In the genomic region with DNA sequence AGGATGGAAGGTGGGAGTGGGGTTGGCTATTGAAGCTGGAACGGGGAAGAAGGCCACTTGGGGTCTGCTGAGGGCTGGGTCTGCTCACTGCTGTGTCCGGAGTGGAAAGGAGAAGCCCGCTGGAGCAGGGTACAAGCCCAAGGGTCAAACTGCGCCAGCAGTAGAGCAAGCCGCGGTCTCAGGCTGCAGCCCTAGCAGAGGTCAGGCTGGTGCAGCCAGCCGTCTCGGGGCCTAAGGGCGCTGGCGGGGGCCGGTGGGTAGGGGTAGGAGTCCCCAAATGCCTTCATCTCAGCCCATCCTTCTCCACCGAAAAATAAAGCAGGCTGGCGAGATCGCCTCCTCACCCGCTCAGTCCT, we compare ENCODE assay signal across 8 cellular contexts. TPM values are rescaled to one million over a fixed set of nuclear protein-coding genes. Genes with fewer than 3 reads are reported as not detected.
DNase-seq lines count a peak whose midpoint lies in the region; ATAC-seq and TF ChIP-seq lines count a peak whose summit lies in the region.

No MANE protein-coding gene starts in this region.

- no peak for DNase-seq in activated naive CD4-positive, alpha-beta T cell treated with anti-CD3 and anti-CD28 coated beads, Interleukin-2, amount 10 ng/mL, durations not matched to agents 7 days and 5 days
- no peak for DNase-seq in activated naive CD4-positive, alpha-beta T cell treated with Interleukin-2 at 50 U/mL for 16 hours
- DNase-seq in naive B cell (no peak), T1000 (lab: John Stamatoyannopoulos, UW) (no peak), NCI-H2227 treated with DMSO at 0.1 percent for 48 hours (lab: John Stamatoyannopoulos, UW) (no peak), DMS153 treated with DMSO at 0.1 percent for 48 hours (lab: John Stamatoyannopoulos, UW; ENCODE audit: unreplicated experiment) (no peak)

- peaks cover 35% of the 10 kb centered on the region for H3K79me2 ChIP-seq in Loucy (ENCODE audit: insufficient read depth, low read length)

- ATAC-seq in naive B cell (ENCODE audit: low read depth in 2 of 2), result peak; percentile 18 to 20

- H3K27ac ChIP-seq in ectodermal cell (ENCODE audit: insufficient read depth, low read depth, low read length, poor library complexity, severe bottlenecking), result no peak overlapping the region

- no peaks in the 10 kb centered on the region for H4K20me1 ChIP-seq in Loucy (ENCODE audit: insufficient read depth, low read length, poor library complexity, severe bottlenecking)

- H3K27me3 Mint-ChIP-seq in activated naive CD4-positive, alpha-beta T cell treated with anti-CD3 and anti-CD28 coated beads, Interleukin-2, amount 10 ng/mL, durations not matched to agents 7 days and 5 days, result peaks cover 52% of the 10 kb centered on the region
- H3K27me3 Mint-ChIP-seq in naive B cell, result no peaks in the 10 kb centered on the region

- H3K4me2 ChIP-seq in Loucy (ENCODE audit: low read depth, low read length, poor library complexity, severe bottlenecking), result peak overlapping the region; percentile 82

- H3K4me3 ChIP-seq in Loucy (ENCODE audit: low read length, poor library complexity, severe bottlenecking) (peak overlapping the region; percentile 73), ectodermal cell (ENCODE audit: insufficient read depth, low read depth, low read length) (peak overlapping the region; percentile 67)

- H3K27me3 ChIP-seq in Loucy (ENCODE audit: insufficient read depth, low read length, poor library complexity, severe bottlenecking) (no peaks in the 10 kb centered on the region), ectodermal cell (ENCODE audit: control insufficient read depth, insufficient read depth, low read length, poor library complexity, severe bottlenecking) (peaks cover 39% of the 10 kb centered on the region)

- H3K9me3 ChIP-seq in Loucy (ENCODE audit: insufficient read depth, low read depth, low read length) (no peaks in the 10 kb centered on the region), ectodermal cell (ENCODE audit: control insufficient read depth, low read length) (no peaks in the 10 kb centered on the region)

- H2AFZ ChIP-seq in Loucy (ENCODE audit: low read length), result peak overlapping the region; percentile 82

- peak overlapping the region; percentile 56 for H3K27ac Mint-ChIP-seq in activated naive CD4-positive, alpha-beta T cell treated with anti-CD3 and anti-CD28 coated beads, Interleukin-2, amount 10 ng/mL, durations not matched to agents 7 days and 5 days
- peak overlapping the region; percentile 58 to 98 (median 96) for H3K27ac Mint-ChIP-seq in naive B cell

- peaks cover 3% of the 10 kb centered on the region for H3K36me3 Mint-ChIP-seq in activated naive CD4-positive, alpha-beta T cell treated with anti-CD3 and anti-CD28 coated beads, Interleukin-2, amount 10 ng/mL, durations not matched to agents 7 days and 5 days
- H3K36me3 Mint-ChIP-seq in naive B cell, result peaks cover 0 to under 1% of the 10 kb centered on the region in 2 donors

- H3K4me1 Mint-ChIP-seq in activated naive CD4-positive, alpha-beta T cell treated with anti-CD3 and anti-CD28 coated beads, Interleukin-2, amount 10 ng/mL, durations not matched to agents 7 days and 5 days, result peaks cover 10% of the 10 kb centered on the region
- H3K4me1 Mint-ChIP-seq in naive B cell, result peaks cover 19 to 30% (median 29%) of the 10 kb centered on the region in 3 donors

- H3K9me2 ChIP-seq in Loucy (replicated peaks; ENCODE audit: low read depth, low read length), result no peaks in the 10 kb centered on the region

- H3K4me3 Mint-ChIP-seq in activated naive CD4-positive, alpha-beta T cell treated with anti-CD3 and anti-CD28 coated beads, Interleukin-2, amount 10 ng/mL, durations not matched to agents 7 days and 5 days, result peak overlapping the region; percentile 61
- peak overlapping the region; percentile 87 to 96 (median 92) for H3K4me3 Mint-ChIP-seq in naive B cell

- peaks cover 5% of the 10 kb centered on the region for H3K9me3 Mint-ChIP-seq in activated naive CD4-positive, alpha-beta T cell treated with anti-CD3 and anti-CD28 coated beads, Interleukin-2, amount 10 ng/mL, durations not matched to agents 7 days and 5 days
- peaks cover 0 to 3% (median 0%) of the 10 kb centered on the region in 7 donors for H3K9me3 Mint-ChIP-seq in naive B cell

- peaks cover 4% of the 10 kb centered on the region; the same call in 1 of the 2 replicates for H3F3A ChIP-seq in Loucy (ENCODE audit: low read depth)

- H3K36me3 ChIP-seq in Loucy (ENCODE audit: insufficient read depth, low read length) (no peaks in the 10 kb centered on the region), ectodermal cell (ENCODE audit: control insufficient read depth, insufficient read depth, low read length) (no peaks in the 10 kb centered on the region)

- CTCF ChIA-PET in activated naive CD4-positive, alpha-beta T cell treated with anti-CD3 and anti-CD28 coated beads, Interleukin-2, amount 10 ng/mL, durations not matched to agents 7 days and 5 days (lab: Charles Lee), result no interaction called here

- H3K4me1 ChIP-seq in Loucy (ENCODE audit: insufficient read depth, low read length, poor library complexity, severe bottlenecking) (peaks cover 55% of the 10 kb centered on the region), ectodermal cell (ENCODE audit: control insufficient read depth, insufficient read depth, low read length) (peaks cover 23% of the 10 kb centered on the region)

- H3K9ac ChIP-seq in Loucy (ENCODE audit: low read depth, low read length, poor library complexity, severe bottlenecking), result peak overlapping the region; percentile 74

- 23 to 32% methylated on average over 15 of the region's 15 CpGs for WGBS in ectodermal cell, 2 experiments

- no peak for TF ChIP-seq CTCF in Loucy (conservative IDR thresholded peaks at IDR 0.05; ENCODE audit: low read length)

RNA-seq across cellular contexts. Expression of a gene that starts 0.7 kb away (rescaled TPM):
- polyA plus RNA-seq in ectodermal cell (2013, experiment 1 of 4), result 13.6 TPM
- 15.3 TPM for polyA plus RNA-seq in ectodermal cell (2013, experiment 2 of 4)
- 12.4 TPM for polyA plus RNA-seq in ectodermal cell (2013, experiment 3 of 4)
- 14.4 TPM for polyA plus RNA-seq in ectodermal cell (2013, experiment 4 of 4)
- polyA plus RNA-seq in naive B cell (ENCODE audit: low read depth in 6 of 6), result 1 to 10 TPM in 5 of 6 donors, not detected in 1; 1.5 to 4.7 (median 3.3) TPM
